Comparison of ENCODE assay signal across 7 cellular contexts in genomic region chr19:51108805-51109146, GRCh38. TPM values are rescaled to one million over a fixed set of nuclear protein-coding genes. Genes with fewer than 3 reads are reported as not detected.
DNase-seq lines count a peak whose midpoint lies in the region; ATAC-seq and TF ChIP-seq lines count a peak whose summit lies in the region.

No MANE protein-coding gene starts in this region.

- peaks cover 7 to 10% of the 10 kb centered on the region in 2 experiments for H3K4me1 ChIP-seq in trophoblast cell (ENCODE audit: control insufficient read depth in 1 of 2, insufficient read depth in 2 of 2, low read length in 2 of 2)

- H3K27ac ChIP-seq in RWPE1 (peak overlapping the region; percentile 72), trophoblast cell (ENCODE audit: low read depth, low read length) (no peak overlapping the region)

- POLR2A ChIA-PET in RWPE1 (lab: Yijun Ruan, JAX; ENCODE audit: low non-redundant PET): no interaction called here

- peak overlapping the region; percentile 88 for H2AFZ ChIP-seq in trophoblast cell (ENCODE audit: insufficient read depth, low read length, poor library complexity)

- H3K36me3 ChIP-seq in trophoblast cell (ENCODE audit: control insufficient read depth in 1 of 2, insufficient read depth in 2 of 2, low read length in 2 of 2): peaks cover 9 to 10% of the 10 kb centered on the region in 2 experiments

- H3K14ac ChIP-seq in trophoblast cell (ENCODE audit: low read length): no peak overlapping the region

- H2BK12ac ChIP-seq in trophoblast cell (ENCODE audit: low read length): no peak overlapping the region

- CTCF ChIA-PET in RWPE1 (lab: Yijun Ruan, JAX): interaction anchor here (0.6 kb wide), 1 partner anchor 11 kb away, joined by 3 read pairs; no protein-coding TSS in a partner anchor

- WGBS in trophoblast cell (ENCODE audit: extremely low coverage, insufficient coverage, insufficient read length): no CpG with 5 or more reads among the region's 15 CpGs

- H2BK5ac ChIP-seq in trophoblast cell (ENCODE audit: low read depth, low read length, poor library complexity): no peak overlapping the region

- peak overlapping the region; percentile 70 for H3K4me2 ChIP-seq in trophoblast cell (ENCODE audit: low read length)

- no peaks in the 10 kb centered on the region for H3K27me3 ChIP-seq in trophoblast cell (ENCODE audit: insufficient read depth, low read length)

- H3K79me1 ChIP-seq in trophoblast cell (ENCODE audit: low read length): peaks cover 2% of the 10 kb centered on the region

- no peak overlapping the region for H3K4ac ChIP-seq in trophoblast cell (ENCODE audit: low read depth, low read length)

- H3K9ac ChIP-seq in trophoblast cell (ENCODE audit: low read length): no peak overlapping the region

- H3K9me3 ChIP-seq in trophoblast cell (ENCODE audit: insufficient read depth, low read depth, low read length): peaks cover 5% of the 10 kb centered on the region

- no peak for TF ChIP-seq CTCF in RWPE1 (conservative IDR thresholded peaks at IDR 0.05; ENCODE audit: low read depth)
- TF ChIP-seq CTCF in fibroblast of mammary gland (conservative IDR thresholded peaks at IDR 0.05; ENCODE audit: control insufficient read depth, insufficient read depth, low read depth, low read length): no peak

- H3K4me3 ChIP-seq in fibroblast of mammary gland (ENCODE audit: control insufficient read depth, low read depth, low read length) (peak overlapping the region; percentile 89), trophoblast cell (ENCODE audit: low read depth, low read length) (peak overlapping the region; percentile 57)

- H4K12ac ChIP-seq in trophoblast cell (ENCODE audit: low read depth, low read length): peak overlapping the region; percentile 19

- H2BK120ac ChIP-seq in trophoblast cell (ENCODE audit: insufficient read depth, low read length, poor library complexity): no peak overlapping the region

- H3K23ac ChIP-seq in trophoblast cell (ENCODE audit: low read length): no peak overlapping the region

- no peak overlapping the region for H2AK5ac ChIP-seq in trophoblast cell (ENCODE audit: low read length)

- DNase-seq in RWPE1 (ENCODE audit: low spot score) (no peak), fibroblast of mammary gland (ENCODE audit: low read depth) (no peak), trophoblast cell (no peak), EL (no peak), midbrain (lab: John Stamatoyannopoulos, UW) (no peak)

- ATAC-seq in GM18907 (IDR thresholded peaks at IDR 0.05; ENCODE audit: unreplicated experiment) (peak; percentile 33), HG02642 (IDR thresholded peaks at IDR 0.05; ENCODE audit: poor library complexity, unreplicated experiment) (peak; percentile 44)

- no peaks in the 10 kb centered on the region for H3K79me2 ChIP-seq in trophoblast cell (ENCODE audit: control insufficient read depth, insufficient read depth, low read length, poor library complexity)

- H4K8ac ChIP-seq in trophoblast cell (ENCODE audit: low read depth, low read length): peak overlapping the region; percentile 66

- H4K91ac ChIP-seq in trophoblast cell (ENCODE audit: low read depth, low read length): no peak overlapping the region

- H3K18ac ChIP-seq in trophoblast cell (ENCODE audit: low read length): no peak overlapping the region

RNA-seq across cellular contexts. Expression of gene CTU1, which starts 0.6 kb away (rescaled TPM):
- polyA plus RNA-seq in trophoblast cell (2013): 3.3 and 3.6 TPM in 2 replicates

RNA-seq across cellular contexts. Expression of gene SIGLEC9, which starts 15.9 kb away (rescaled TPM):
- polyA plus RNA-seq in trophoblast cell (2013): 0.03 TPM in 1 of 2 replicates, not detected in the other

RNA-seq across cellular contexts. Expression of gene KLK14, which starts 26.1 kb away (rescaled TPM):
- polyA plus RNA-seq in trophoblast cell (2013): 0.06 and 0.08 TPM in 2 replicates

RNA-seq across cellular contexts. Expression of gene SIGLEC7, which starts 33.3 kb away (rescaled TPM):
- polyA plus RNA-seq in trophoblast cell (2013): not detected in 2 replicates

RNA-seq across cellular contexts. Expression of gene KLK13, which starts 43.9 kb away (rescaled TPM):
- polyA plus RNA-seq in trophoblast cell (2013): 0.10 and 0.12 TPM in 2 replicates
